9 cellular contexts compared by ENCODE assay signal in genomic region chr2:73235315-73236028, GRCh38. TPM values are rescaled to one million over a fixed set of nuclear protein-coding genes. Genes with fewer than 3 reads are reported as not detected.
DNase-seq lines count a peak whose midpoint lies in the region; ATAC-seq and TF ChIP-seq lines count a peak whose summit lies in the region.
"Had no signal": no experiment of that assay in that cellular context is flagged by ENCODE, and none has a peak within 500 bp of the region (broad histone marks: within the 10 kb centered on the region; RNA-seq: fewer than 3 reads in every experiment).

No MANE protein-coding gene starts in this region.

- no peak for TF ChIP-seq POLR2A in vagina (IDR thresholded peaks at IDR 0.05)

- in situ Hi-C loops in astrocyte of the cerebellum (cut with HindIII; ENCODE audit: low sequenced_read_pairs), result no loop called here

- POLR2A ChIA-PET in GM10248 (lab: Yijun Ruan, JAX), result interaction anchor here (1.4 to 3.5 kb wide), 2 partner anchors 11 to 502 kb away, joined by 4 to 18 read pairs; partner anchors contain the start of gene TPRKB

- intact Hi-C loops in heart right ventricle (cut with DNase I), result loop anchor here in 1 of 10 donors (10.0 kb wide), 1 partner anchor 1139 kb away; no protein-coding TSS in a partner anchor
- intact Hi-C loops in Right ventricle myocardium superior (cut with DNase I), result no loop called here
- intact Hi-C loops in vagina (cut with DNase I), result no loop called here
- intact Hi-C loops in mucosa of descending colon (cut with DNase I, micrococcal nuclease), result no loop called here

- H3K27ac ChIP-seq in heart right ventricle, result peak overlapping the region in 5 of 10 donors; percentile 88 to 98 (median 95)
- H3K27ac ChIP-seq in vagina, result peak overlapping the region; percentile 95

- peaks cover 26% of the 10 kb centered on the region for H3K4me1 Mint-ChIP-seq in memory B cell

- H3K4me1 ChIP-seq in heart right ventricle (peaks cover 2 to 68% (median 53%) of the 10 kb centered on the region in 9 donors), vagina (peaks cover 60% of the 10 kb centered on the region), mucosa of descending colon (ENCODE audit: low read depth) (peaks cover 22% of the 10 kb centered on the region)

- H3K36me3 Mint-ChIP-seq in memory B cell, result peaks cover 4% of the 10 kb centered on the region

- H3K4me3 ChIP-seq in heart right ventricle, result peak overlapping the region; percentile 42 to 95 (median 82)
- H3K4me3 ChIP-seq in astrocyte of the cerebellum (ENCODE audit: low read depth, low read length), result peak overlapping the region; percentile 96
- peak overlapping the region; percentile 73 to 83 for H3K4me3 ChIP-seq in vagina
- H3K4me3 ChIP-seq in mucosa of descending colon, result no peak overlapping the region

- no peaks in the 10 kb centered on the region for H3K27me3 ChIP-seq in heart right ventricle
- no peaks in the 10 kb centered on the region for H3K27me3 ChIP-seq in vagina

- peak overlapping the region; percentile 94 for H3K4me3 Mint-ChIP-seq in memory B cell

- no peak for TF ChIP-seq CTCF in heart right ventricle (IDR thresholded peaks at IDR 0.05)
- no peak for TF ChIP-seq CTCF in astrocyte of the cerebellum (IDR thresholded peaks at IDR 0.05; ENCODE audit: low read depth, low read length, missing control alignments)
- TF ChIP-seq CTCF in vagina (IDR thresholded peaks at IDR 0.05), result no peak
- no peak for TF ChIP-seq CTCF in GM10248 (IDR thresholded peaks at IDR 0.05; ENCODE audit: control extremely low read depth, extremely low read depth, low read depth, missing control alignments)
- no peak for TF ChIP-seq CTCF in mucosa of descending colon (IDR thresholded peaks at IDR 0.05)

- no peaks in the 10 kb centered on the region for H3K27me3 Mint-ChIP-seq in memory B cell

- no peaks in the 10 kb centered on the region for H3K9me3 Mint-ChIP-seq in memory B cell

- DNase-seq in heart right ventricle (no peak), Right ventricle myocardium superior (no peak), astrocyte of the cerebellum (ENCODE audit: low read depth) (no peak), memory B cell (ENCODE audit: low spot score in 2 of 2) (no peak), vagina (ENCODE audit: extremely low spot score in 2 of 2) (no peak), GM10248 (ENCODE audit: extremely low spot score) (no peak), SHP77 treated with DMSO at 0.1 percent for 48 hours (lab: John Stamatoyannopoulos, UW) (no peak), mucosa of descending colon (no peak)
- DNase-seq: NCI-H2171 had no signal

- H3K27ac Mint-ChIP-seq in memory B cell, result peak overlapping the region; percentile 96

- ATAC-seq in heart right ventricle, result no peak
- no peak for ATAC-seq in Right ventricle myocardium superior (ENCODE audit: poor library complexity)
- ATAC-seq in memory B cell (ENCODE audit: low read depth), result no peak
- ATAC-seq in mucosa of descending colon, result no peak

- H3K36me3 ChIP-seq in heart right ventricle, result peaks cover 0 to 30% (median 9%) of the 10 kb centered on the region in 9 donors
- peaks cover 0 to 10% of the 10 kb centered on the region in 2 donors for H3K36me3 ChIP-seq in vagina
- no peaks in the 10 kb centered on the region for H3K36me3 ChIP-seq in mucosa of descending colon (ENCODE audit: low read depth)

- CTCF ChIA-PET in GM10248 (lab: Yijun Ruan, JAX), result interaction anchor here (0.7 to 9.5 kb wide), 7 partner anchors 9 to 55 kb away, joined by 3 to 70 read pairs (median 3); partner anchors contain the start of gene SMYD5

- H3K9me3 ChIP-seq in heart right ventricle, result no peaks in the 10 kb centered on the region
- no peaks in the 10 kb centered on the region for H3K9me3 ChIP-seq in vagina
- H3K9me3 ChIP-seq in mucosa of descending colon, result no peaks in the 10 kb centered on the region

- 60 to 62% methylated on average over 11 of the region's 11 CpGs for WGBS in heart right ventricle, 2 donors

RNA-seq across cellular contexts. Expression of gene CCT7, which starts 1.4 kb away (rescaled TPM):
- total RNA-seq in heart right ventricle (100 to 1,000 TPM; 162 to 213 (median 177) TPM), Right ventricle myocardium superior (194 TPM), vagina (188 TPM), mucosa of descending colon (100 to 1,000 TPM; 132 to 207 (median 144) TPM)
- polyA plus RNA-seq in heart right ventricle, result 100 to 1,000 TPM; 209 to 332 TPM

RNA-seq across cellular contexts. Expression of gene PRADC1, which starts 2.4 kb away (rescaled TPM):
- 10 to 100 TPM; 61.2 to 96.5 (median 76.6) TPM for total RNA-seq in heart right ventricle
- polyA plus RNA-seq in heart right ventricle, result 100 to 1,000 TPM; 109 to 221 TPM
- 91.6 TPM for total RNA-seq in Right ventricle myocardium superior
- total RNA-seq in vagina, result 8.1 TPM
- total RNA-seq in mucosa of descending colon, result 10 to 100 TPM; 30.4 to 37.4 (median 34.6) TPM

RNA-seq across cellular contexts. Expression of gene SMYD5, which starts 21.4 kb away (rescaled TPM):
- 10 to 100 TPM; 13.3 to 22.7 (median 17.5) TPM for total RNA-seq in heart right ventricle
- polyA plus RNA-seq in heart right ventricle, result 10 to 100 TPM; 17.0 to 17.9 TPM
- 15.5 TPM for total RNA-seq in Right ventricle myocardium superior
- total RNA-seq in vagina, result 16.0 TPM
- total RNA-seq in mucosa of descending colon, result 10 to 100 TPM; 10.5 to 20.0 (median 16.0) TPM

RNA-seq across cellular contexts. Expression of gene NOTO, which starts 33.1 kb away (rescaled TPM):
- total RNA-seq in heart right ventricle, result not detected
- polyA plus RNA-seq in heart right ventricle, result not detected
- total RNA-seq in Right ventricle myocardium superior, result not detected
- not detected for total RNA-seq in vagina
- not detected for total RNA-seq in mucosa of descending colon

RNA-seq across cellular contexts. Expression of gene FBXO41, which starts 48.8 kb away (rescaled TPM):
- total RNA-seq in heart right ventricle (1 to 10 TPM in 3 of 10 donors, under 1 TPM in 7; 0.57 to 1.8 (median 0.80) TPM), Right ventricle myocardium superior (0.51 TPM), vagina (2.7 TPM), mucosa of descending colon (1 to 10 TPM; 2.0 to 4.8 (median 2.9) TPM)
- polyA plus RNA-seq in heart right ventricle, result under 1 TPM; 0.12 to 0.51 TPM
